20 cellular contexts compared by ENCODE assay signal in the genomic region with DNA sequence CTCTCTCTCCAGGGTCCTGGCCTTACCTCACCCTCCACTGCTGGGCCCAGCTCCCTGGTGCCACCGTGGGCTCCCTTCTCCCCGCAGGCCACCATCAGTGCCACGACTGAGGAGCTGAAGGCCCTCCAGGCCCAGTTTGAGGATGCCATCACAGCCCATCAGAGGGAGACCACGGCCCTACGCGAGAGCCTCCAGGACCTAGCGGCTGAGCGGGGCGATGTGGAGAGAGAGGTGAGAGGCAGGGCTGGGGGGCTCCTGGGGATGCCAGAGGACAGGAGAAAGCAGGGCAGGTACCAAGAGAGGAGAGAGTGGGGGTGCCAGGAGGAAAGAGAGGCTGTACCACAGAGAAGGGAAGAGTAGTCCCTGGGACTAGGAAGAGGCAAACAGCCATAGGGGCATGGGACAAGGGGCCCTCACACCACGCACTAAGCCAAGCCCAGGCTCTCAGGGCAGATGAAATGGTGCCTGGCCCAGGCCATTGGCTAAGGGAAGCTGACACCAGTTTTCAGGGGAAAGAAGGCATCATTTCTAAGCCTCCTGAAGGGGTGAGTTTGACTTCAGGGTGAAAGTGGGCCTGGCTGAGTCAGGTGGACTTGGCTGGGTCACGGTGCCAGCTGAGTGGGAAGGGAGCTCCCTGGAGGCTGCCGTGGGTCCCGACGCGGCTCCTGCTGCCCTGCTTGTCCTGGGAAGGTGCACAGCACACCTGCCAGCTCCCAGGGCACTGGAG. TPM values are rescaled to one million over a fixed set of nuclear protein-coding genes. Genes with fewer than 3 reads are reported as not detected.
DNase-seq lines count a peak whose midpoint lies in the region; ATAC-seq and TF ChIP-seq lines count a peak whose summit lies in the region.
"Had no signal": no experiment of that assay in that cellular context is flagged by ENCODE, and none has a peak within 500 bp of the region (broad histone marks: within the 10 kb centered on the region; RNA-seq: fewer than 3 reads in every experiment).

No MANE protein-coding gene starts in this region.

- TF ChIP-seq CTCF in HEK293 (tag by site-specific recombination; IDR thresholded peaks at IDR 0.05): no peak
- no peak for TF ChIP-seq CTCF in sigmoid colon (IDR thresholded peaks at IDR 0.05)
- no peak for TF ChIP-seq CTCF in brain microvascular endothelial cell (IDR thresholded peaks at IDR 0.05; ENCODE audit: low read depth, low read length, missing control alignments)

- POLR2A ChIA-PET in HEK293 (lab: Yijun Ruan, JAX): no interaction called here

- CTCF ChIA-PET in HEK293 (lab: Yijun Ruan, JAX): interaction anchor here (0.8 kb wide), 1 partner anchor 45 kb away, joined by 3 read pairs; no protein-coding TSS in a partner anchor

- intact Hi-C loops in sigmoid colon (cut with DNase I): no loop called here

- in situ Hi-C loops in brain microvascular endothelial cell (cut with HindIII; ENCODE audit: low pct_ligation_motif_present, low sequenced_read_pairs): no loop called here

- peak; percentile 5 for DNase-seq in activated CD4-positive, alpha-beta T cell treated with anti-CD3 and anti-CD28 coated beads for 1 hour
- DNase-seq in activated CD4-positive, alpha-beta T cell treated with anti-CD3 and anti-CD28 coated beads, Interleukin-2, amount 50 U/mL, for 1 hour: no peak
- DNase-seq in left lobe of liver (ENCODE audit: low spot score): peak; percentile 44
- peak; percentile 52 for DNase-seq in sigmoid colon
- DNase-seq in CD1c-positive myeloid dendritic cell (ENCODE audit: extremely low spot score): no peak
- no peak for DNase-seq in brain microvascular endothelial cell
- DNase-seq: activated CD4-positive, alpha-beta T cell treated with anti-CD3 and anti-CD28 coated beads for 4 hours; activated naive CD8-positive, alpha-beta T cell treated with anti-CD3 and anti-CD28 coated beads, Interleukin-2, amount 10 ng/mL, durations not matched to agents 7 days and 5 days; esophagus squamous epithelium; midbrain; NCI-H1417; occipital lobe had no signal

- H3K27me3 ChIP-seq in sigmoid colon (peaks cover 0 to 50% (median 0%) of the 10 kb centered on the region in 3 donors), brain microvascular endothelial cell (replicated peaks) (peaks cover 30% of the 10 kb centered on the region)

- no peak for TF ChIP-seq POLR2A in sigmoid colon (IDR thresholded peaks at IDR 0.05)

- WGBS in sigmoid colon, 2 donors: 69 to 91% methylated on average over 15 of the region's 15 CpGs

- peaks cover 4% of the 10 kb centered on the region for H3K4me1 ChIP-seq in HEK293 (ENCODE audit: control insufficient read depth, insufficient read depth, low read length)
- H3K4me1 ChIP-seq in sigmoid colon: peaks cover 0 to 18% (median 13%) of the 10 kb centered on the region in 4 donors

- no peak for TF ChIP-seq EP300 in sigmoid colon (IDR thresholded peaks at IDR 0.05)

- ATAC-seq in left lobe of liver (no peak), HG03280 (IDR thresholded peaks at IDR 0.05; ENCODE audit: unreplicated experiment) (no peak)

- H3K4me3 ChIP-seq in HEK293 (ENCODE audit: low read depth, low read length) (no peak overlapping the region), sigmoid colon (no peak overlapping the region), brain microvascular endothelial cell (ENCODE audit: low read depth, low read length) (no peak overlapping the region)
- H3K4me3 ChIP-seq: esophagus squamous epithelium, skin epidermis had no signal

- H3K9me3 ChIP-seq in HEK293 (ENCODE audit: control insufficient read depth, insufficient read depth, low read depth, low read length) (no peaks in the 10 kb centered on the region), sigmoid colon (no peaks in the 10 kb centered on the region)
- H3K9me3 ChIP-seq: esophagus squamous epithelium had no signal

- H3K27ac ChIP-seq in HEK293 (ENCODE audit: extremely low read depth, low read depth, low read length) (no peak overlapping the region), sigmoid colon (no peak overlapping the region), brain microvascular endothelial cell (no peak overlapping the region)
- H3K27ac ChIP-seq: C4-2B had no signal

- no peaks in the 10 kb centered on the region for H3K36me3 ChIP-seq in HEK293 (ENCODE audit: control insufficient read depth in 2 of 2, insufficient read depth in 1 of 2, low read length in 2 of 2)
- no peaks in the 10 kb centered on the region for H3K36me3 ChIP-seq in sigmoid colon
- no peaks in the 10 kb centered on the region for H3K36me3 ChIP-seq in brain microvascular endothelial cell (replicated peaks)
- H3K36me3 ChIP-seq: esophagus squamous epithelium had no signal

TF ChIP-seq in HEK293, 187 proteins besides CTCF, POLR2A, EP300 and RAD21:
- TF ChIP-seq, protein P1, sequence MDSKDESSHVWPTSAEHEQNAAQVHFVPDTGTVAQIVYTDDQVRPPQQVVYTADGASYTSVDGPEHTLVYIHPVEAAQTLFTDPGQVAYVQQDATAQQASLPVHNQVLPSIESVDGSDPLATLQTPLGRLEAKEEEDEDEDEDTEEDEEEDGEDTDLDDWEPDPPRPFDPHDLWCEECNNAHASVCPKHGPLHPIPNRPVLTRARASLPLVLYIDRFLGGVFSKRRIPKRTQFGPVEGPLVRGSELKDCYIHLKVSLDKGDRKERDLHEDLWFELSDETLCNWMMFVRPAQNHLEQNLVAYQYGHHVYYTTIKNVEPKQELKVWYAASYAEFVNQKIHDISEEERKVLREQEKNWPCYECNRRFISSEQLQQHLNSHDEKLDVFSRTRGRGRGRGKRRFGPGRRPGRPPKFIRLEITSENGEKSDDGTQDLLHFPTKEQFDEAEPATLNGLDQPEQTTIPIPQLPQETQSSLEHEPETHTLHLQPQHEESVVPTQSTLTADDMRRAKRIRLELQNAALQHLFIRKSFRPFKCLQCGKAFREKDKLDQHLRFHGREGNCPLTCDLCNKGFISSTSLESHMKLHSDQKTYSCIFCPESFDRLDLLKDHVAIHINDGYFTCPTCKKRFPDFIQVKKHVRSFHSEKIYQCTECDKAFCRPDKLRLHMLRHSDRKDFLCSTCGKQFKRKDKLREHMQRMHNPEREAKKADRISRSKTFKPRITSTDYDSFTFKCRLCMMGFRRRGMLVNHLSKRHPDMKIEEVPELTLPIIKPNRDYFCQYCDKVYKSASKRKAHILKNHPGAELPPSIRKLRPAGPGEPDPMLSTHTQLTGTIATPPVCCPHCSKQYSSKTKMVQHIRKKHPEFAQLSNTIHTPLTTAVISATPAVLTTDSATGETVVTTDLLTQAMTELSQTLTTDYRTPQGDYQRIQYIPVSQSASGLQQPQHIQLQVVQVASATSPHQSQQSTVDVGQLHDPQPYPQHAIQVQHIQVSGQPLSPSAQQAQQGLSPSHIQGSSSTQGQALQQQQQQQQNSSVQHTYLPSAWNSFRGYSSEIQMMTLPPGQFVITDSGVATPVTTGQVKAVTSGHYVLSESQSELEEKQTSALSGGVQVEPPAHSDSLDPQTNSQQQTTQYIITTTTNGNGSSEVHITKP (tag by site-specific recombination; IDR thresholded peaks at IDR 0.05): peak; percentile 45; the same call in 1 of the 2 replicates
- no peak for TF ChIP-seq ZNF76 (tag by site-specific recombination; IDR thresholded peaks at IDR 0.05; ENCODE audit: borderline replicate concordance, low read depth)
- 0 out of 2 replicates have a peak, but pooled peaks have one; percentile 14 for TF ChIP-seq ZIC2 (tag by site-specific recombination; IDR thresholded peaks at IDR 0.05)
- TF ChIP-seq ZNF157 (tag by site-specific recombination; IDR thresholded peaks at IDR 0.05): peak; percentile 46; the same call in 1 of the 2 replicates
- no peak for TF ChIP-seq ZXDB (tag by site-specific recombination; IDR thresholded peaks at IDR 0.05)
- TF ChIP-seq ZNF514 (tag by site-specific recombination; IDR thresholded peaks at IDR 0.05): no peak
- no peak for TF ChIP-seq SP7 (tag by site-specific recombination; IDR thresholded peaks at IDR 0.05)
- TF ChIP-seq, protein P2, sequence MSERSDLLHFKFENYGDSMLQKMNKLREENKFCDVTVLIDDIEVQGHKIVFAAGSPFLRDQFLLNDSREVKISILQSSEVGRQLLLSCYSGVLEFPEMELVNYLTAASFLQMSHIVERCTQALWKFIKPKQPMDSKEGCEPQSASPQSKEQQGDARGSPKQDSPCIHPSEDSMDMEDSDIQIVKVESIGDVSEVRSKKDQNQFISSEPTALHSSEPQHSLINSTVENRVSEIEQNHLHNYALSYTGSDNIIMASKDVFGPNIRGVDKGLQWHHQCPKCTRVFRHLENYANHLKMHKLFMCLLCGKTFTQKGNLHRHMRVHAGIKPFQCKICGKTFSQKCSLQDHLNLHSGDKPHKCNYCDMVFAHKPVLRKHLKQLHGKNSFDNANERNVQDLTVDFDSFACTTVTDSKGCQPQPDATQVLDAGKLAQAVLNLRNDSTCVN (tag by site-specific recombination; optimal IDR thresholded peaks at IDR 0.05): no peak
- no peak for TF ChIP-seq ZNF555 (tag by site-specific recombination; conservative IDR thresholded peaks at IDR 0.05)

RNA-seq across cellular contexts. Expression of a gene that starts 39.0 kb away (rescaled TPM):
- total RNA-seq in left lobe of liver (34.9 TPM), sigmoid colon (10 to 100 TPM in 3 of 4 donors, 1 to 10 TPM in 1; 8.3 to 37.1 (median 17.0) TPM)
- 1 to 10 TPM in 2 of 3 donors, under 1 TPM in 1; 0.69 to 6.3 (median 3.0) TPM for polyA plus RNA-seq in sigmoid colon

RNA-seq across cellular contexts. Expression of a gene that starts 53.2 kb away (rescaled TPM):
- total RNA-seq in left lobe of liver: 0.05 TPM
- not detected for total RNA-seq in sigmoid colon
- under 1 TPM in 2 of 3 donors, not detected in 1; under 0.01 to 0.09 TPM for polyA plus RNA-seq in sigmoid colon
- total RNA-seq: A172; activated naive CD8-positive, alpha-beta T cell treated with anti-CD3 and anti-CD28 coated beads, Interleukin-2, amount 10 ng/mL, durations not matched to agents 7 days and 5 days; bronchial epithelial cell; esophagus squamous epithelium; glomerular endothelial cell; HT1080 had no signal

Comparison
In these comparisons a context has a peak if more than half of its experiments do, and no peak if none do; other contexts are left out.
1. DNase-seq: peak in activated CD4-positive, alpha-beta T cell treated with anti-CD3 and anti-CD28 coated beads for 1 hour (single experiment), left lobe of liver (single experiment) and sigmoid colon (single experiment); none in activated CD4-positive, alpha-beta T cell treated with anti-CD3 and anti-CD28 coated beads, Interleukin-2, amount 50 U/mL, for 1 hour (single experiment), CD1c-positive myeloid dendritic cell (single experiment) and brain microvascular endothelial cell (single experiment).